In genomic region chr2:112724611-112725525, GRCh38 we compare ENCODE assay signal across 10 cellular contexts. TPM values are rescaled to one million over a fixed set of nuclear protein-coding genes. Genes with fewer than 3 reads are reported as not detected.
DNase-seq lines count a peak whose midpoint lies in the region; ATAC-seq and TF ChIP-seq lines count a peak whose summit lies in the region.
"Had no signal": no experiment of that assay in that cellular context is flagged by ENCODE, and none has a peak within 500 bp of the region (broad histone marks: within the 10 kb centered on the region; RNA-seq: fewer than 3 reads in every experiment).

No MANE protein-coding gene starts in this region.

- intact Hi-C loops in activated T-helper 2 cell treated with anti-CD3 and anti-CD28 coated beads, Interferon-gamma antibody, Interleukin-2, Interleukin-4, amounts not matched to agents 10 μg/mL and 5 μg/mL and 100 μg/mL, durations not matched to agents 14 hours and 24 hours and 36 hours (cut with micrococcal nuclease): loop anchor here (10.0 kb wide), 1 partner anchor 240 kb away; the partner anchor contains the start of gene TTL

- H3K4me1 Mint-ChIP-seq in activated naive CD8-positive, alpha-beta T cell treated with anti-CD3 and anti-CD28 coated beads, Interleukin-2, amount 50 U/mL, for 24 hours: peaks cover 6% of the 10 kb centered on the region
- H3K4me1 Mint-ChIP-seq in activated naive CD8-positive, alpha-beta T cell treated with anti-CD3 and anti-CD28 coated beads for 36 hours: peaks cover 5% of the 10 kb centered on the region
- H3K4me1 Mint-ChIP-seq in stimulated activated naive B cell treated with anti-CD40 and anti-IgM and Interleukin-4, amounts not matched to agents 10 μg/mL and 1 μg/mL and 100 μg/mL, for 72 hours: peaks cover 36 to 56% of the 10 kb centered on the region in 2 donors
- peaks cover 22% of the 10 kb centered on the region for H3K4me1 Mint-ChIP-seq in activated T-helper 2 cell treated with anti-CD3 and anti-CD28 coated beads, Interferon-gamma antibody, Interleukin-2, Interleukin-4, amounts not matched to agents 10 μg/mL and 5 μg/mL and 100 μg/mL, durations not matched to agents 14 hours and 24 hours and 36 hours (ENCODE audit: low read depth)

- no peak overlapping the region for H3K27ac Mint-ChIP-seq in activated naive CD8-positive, alpha-beta T cell treated with anti-CD3 and anti-CD28 coated beads, Interleukin-2, amount 50 U/mL, for 24 hours
- no peak overlapping the region for H3K27ac Mint-ChIP-seq in activated naive CD8-positive, alpha-beta T cell treated with anti-CD3 and anti-CD28 coated beads for 36 hours
- H3K27ac Mint-ChIP-seq in stimulated activated naive B cell treated with anti-CD40 and anti-IgM and Interleukin-4, amounts not matched to agents 10 μg/mL and 1 μg/mL and 100 μg/mL, for 72 hours: peak overlapping the region; percentile 73
- H3K27ac Mint-ChIP-seq in activated T-helper 2 cell treated with anti-CD3 and anti-CD28 coated beads, Interferon-gamma antibody, Interleukin-2, Interleukin-4, amounts not matched to agents 10 μg/mL and 5 μg/mL and 100 μg/mL, durations not matched to agents 14 hours and 24 hours and 36 hours: no peak overlapping the region

- no peak overlapping the region for H3K4me3 ChIP-seq in choroid plexus epithelial cell (ENCODE audit: low read depth, low read length)

- no peaks in the 10 kb centered on the region for H3K9me3 Mint-ChIP-seq in activated naive CD8-positive, alpha-beta T cell treated with anti-CD3 and anti-CD28 coated beads, Interleukin-2, amount 50 U/mL, for 24 hours
- no peaks in the 10 kb centered on the region for H3K9me3 Mint-ChIP-seq in activated naive CD8-positive, alpha-beta T cell treated with anti-CD3 and anti-CD28 coated beads for 36 hours
- no peaks in the 10 kb centered on the region for H3K9me3 Mint-ChIP-seq in stimulated activated naive B cell treated with anti-CD40 and anti-IgM and Interleukin-4, amounts not matched to agents 10 μg/mL and 1 μg/mL and 100 μg/mL, for 72 hours
- no peaks in the 10 kb centered on the region for H3K9me3 Mint-ChIP-seq in activated T-helper 2 cell treated with anti-CD3 and anti-CD28 coated beads, Interferon-gamma antibody, Interleukin-2, Interleukin-4, amounts not matched to agents 10 μg/mL and 5 μg/mL and 100 μg/mL, durations not matched to agents 14 hours and 24 hours and 36 hours

- peaks cover 12% of the 10 kb centered on the region for H3K27me3 Mint-ChIP-seq in activated naive CD8-positive, alpha-beta T cell treated with anti-CD3 and anti-CD28 coated beads, Interleukin-2, amount 50 U/mL, for 24 hours
- peaks cover 6% of the 10 kb centered on the region for H3K27me3 Mint-ChIP-seq in activated naive CD8-positive, alpha-beta T cell treated with anti-CD3 and anti-CD28 coated beads for 36 hours
- peaks cover 0 to 5% of the 10 kb centered on the region in 2 donors for H3K27me3 Mint-ChIP-seq in stimulated activated naive B cell treated with anti-CD40 and anti-IgM and Interleukin-4, amounts not matched to agents 10 μg/mL and 1 μg/mL and 100 μg/mL, for 72 hours
- H3K27me3 Mint-ChIP-seq in activated T-helper 2 cell treated with anti-CD3 and anti-CD28 coated beads, Interferon-gamma antibody, Interleukin-2, Interleukin-4, amounts not matched to agents 10 μg/mL and 5 μg/mL and 100 μg/mL, durations not matched to agents 14 hours and 24 hours and 36 hours (ENCODE audit: low read depth): peaks cover 4% of the 10 kb centered on the region

- no peaks in the 10 kb centered on the region for H3K36me3 Mint-ChIP-seq in activated naive CD8-positive, alpha-beta T cell treated with anti-CD3 and anti-CD28 coated beads, Interleukin-2, amount 50 U/mL, for 24 hours (ENCODE audit: low read depth)
- no peaks in the 10 kb centered on the region for H3K36me3 Mint-ChIP-seq in activated naive CD8-positive, alpha-beta T cell treated with anti-CD3 and anti-CD28 coated beads for 36 hours
- no peaks in the 10 kb centered on the region for H3K36me3 Mint-ChIP-seq in stimulated activated naive B cell treated with anti-CD40 and anti-IgM and Interleukin-4, amounts not matched to agents 10 μg/mL and 1 μg/mL and 100 μg/mL, for 72 hours
- H3K36me3 Mint-ChIP-seq in activated T-helper 2 cell treated with anti-CD3 and anti-CD28 coated beads, Interferon-gamma antibody, Interleukin-2, Interleukin-4, amounts not matched to agents 10 μg/mL and 5 μg/mL and 100 μg/mL, durations not matched to agents 14 hours and 24 hours and 36 hours (ENCODE audit: low read depth): no peaks in the 10 kb centered on the region

- peak; percentile 21 for ATAC-seq in activated naive CD8-positive, alpha-beta T cell treated with anti-CD3 and anti-CD28 coated beads, Interleukin-2, amount 50 U/mL, for 24 hours
- no peak for ATAC-seq in stimulated activated naive B cell treated with anti-CD40 and anti-IgM and Interleukin-4, amounts not matched to agents 10 μg/mL and 1 μg/mL and 100 μg/mL, for 72 hours (replicated peaks)

- DNase-seq in activated naive CD8-positive, alpha-beta T cell treated with anti-CD3 and anti-CD28 coated beads, Interleukin-2, amount 50 U/mL, for 24 hours: no peak
- no peak for DNase-seq in activated naive CD8-positive, alpha-beta T cell treated with anti-CD3 and anti-CD28 coated beads for 36 hours
- DNase-seq in NAMALWA (ENCODE audit: low spot score) (peak; percentile 15), choroid plexus epithelial cell (ENCODE audit: low read depth) (peak; percentile 26), COLO668 (lab: John Stamatoyannopoulos, UW; ENCODE audit: unreplicated experiment) (no peak), GM19240 (ENCODE audit: insufficient read length, low spot score) (no peak)
- no peak for DNase-seq in stimulated activated naive B cell treated with anti-CD40 and anti-IgM and Interleukin-4, amounts not matched to agents 10 μg/mL and 1 μg/mL and 100 μg/mL, for 72 hours
- no peak for DNase-seq in activated T-helper 2 cell treated with anti-CD3 and anti-CD28 coated beads, Interferon-gamma antibody, Interleukin-2, Interleukin-4, amounts not matched to agents 10 μg/mL and 5 μg/mL and 100 μg/mL, durations not matched to agents 14 hours and 24 hours and 36 hours (ENCODE audit: low spot score)
- DNase-seq: anterior cingulate cortex had no signal

- TF ChIP-seq CTCF in choroid plexus epithelial cell (conservative IDR thresholded peaks at IDR 0.05; ENCODE audit: low read depth, low read length): peak; percentile 42

- H3K4me3 Mint-ChIP-seq in activated naive CD8-positive, alpha-beta T cell treated with anti-CD3 and anti-CD28 coated beads, Interleukin-2, amount 50 U/mL, for 24 hours: no peak overlapping the region
- H3K4me3 Mint-ChIP-seq in activated naive CD8-positive, alpha-beta T cell treated with anti-CD3 and anti-CD28 coated beads for 36 hours: no peak overlapping the region
- H3K4me3 Mint-ChIP-seq in stimulated activated naive B cell treated with anti-CD40 and anti-IgM and Interleukin-4, amounts not matched to agents 10 μg/mL and 1 μg/mL and 100 μg/mL, for 72 hours: no peak overlapping the region
- no peak overlapping the region for H3K4me3 Mint-ChIP-seq in activated T-helper 2 cell treated with anti-CD3 and anti-CD28 coated beads, Interferon-gamma antibody, Interleukin-2, Interleukin-4, amounts not matched to agents 10 μg/mL and 5 μg/mL and 100 μg/mL, durations not matched to agents 14 hours and 24 hours and 36 hours (ENCODE audit: low read depth)

RNA-seq across cellular contexts. Expression of gene NT5DC4, which starts 4.0 kb away (rescaled TPM):
- total RNA-seq in activated naive CD8-positive, alpha-beta T cell treated with anti-CD3 and anti-CD28 coated beads for 36 hours: not detected
- not detected in 2 replicates for total RNA-seq in activated T-helper 2 cell treated with anti-CD3 and anti-CD28 coated beads, Interferon-gamma antibody, Interleukin-2, Interleukin-4, amounts not matched to agents 10 μg/mL and 5 μg/mL and 100 μg/mL, durations not matched to agents 14 hours and 24 hours and 36 hours
- total RNA-seq: lung microvascular endothelial cell had no signal

RNA-seq across cellular contexts. Expression of gene CKAP2L, which starts 39.5 kb away (rescaled TPM):
- total RNA-seq in activated naive CD8-positive, alpha-beta T cell treated with anti-CD3 and anti-CD28 coated beads for 36 hours: 10 to 100 TPM; 24.3 to 25.8 TPM
- 24.4 and 27.2 TPM in 2 replicates for total RNA-seq in activated T-helper 2 cell treated with anti-CD3 and anti-CD28 coated beads, Interferon-gamma antibody, Interleukin-2, Interleukin-4, amounts not matched to agents 10 μg/mL and 5 μg/mL and 100 μg/mL, durations not matched to agents 14 hours and 24 hours and 36 hours

RNA-seq across cellular contexts. Expression of gene IL1A, which starts 59.4 kb away (rescaled TPM):
- under 1 TPM; 0.16 to 0.20 TPM for total RNA-seq in activated naive CD8-positive, alpha-beta T cell treated with anti-CD3 and anti-CD28 coated beads for 36 hours
- total RNA-seq in activated T-helper 2 cell treated with anti-CD3 and anti-CD28 coated beads, Interferon-gamma antibody, Interleukin-2, Interleukin-4, amounts not matched to agents 10 μg/mL and 5 μg/mL and 100 μg/mL, durations not matched to agents 14 hours and 24 hours and 36 hours: 6.8 and 7.0 TPM in 2 replicates
- total RNA-seq: lung microvascular endothelial cell had no signal

Comparison
In these comparisons a context has a peak if more than half of its experiments do, and no peak if none do; other contexts are left out.
1. DNase-seq: peak in NAMALWA (single experiment) and choroid plexus epithelial cell (single experiment); none in activated naive CD8-positive, alpha-beta T cell treated with anti-CD3 and anti-CD28 coated beads, Interleukin-2, amount 50 U/mL, for 24 hours (single experiment), activated naive CD8-positive, alpha-beta T cell treated with anti-CD3 and anti-CD28 coated beads for 36 hours (single experiment), stimulated activated naive B cell treated with anti-CD40 and anti-IgM and Interleukin-4, amounts not matched to agents 10 μg/mL and 1 μg/mL and 100 μg/mL, for 72 hours (single experiment), COLO668 (single experiment), GM19240 (single experiment) and activated T-helper 2 cell treated with anti-CD3 and anti-CD28 coated beads, Interferon-gamma antibody, Interleukin-2, Interleukin-4, amounts not matched to agents 10 μg/mL and 5 μg/mL and 100 μg/mL, durations not matched to agents 14 hours and 24 hours and 36 hours (single experiment).